8 cellular contexts compared by ENCODE assay signal in genomic region chr14:67943947-67944346, GRCh38.
A peak's percentile ranks its signal among the peaks of the same experiment; 100 is the strongest.
DNase-seq lines count a peak whose midpoint lies in the region; ATAC-seq and TF ChIP-seq lines count a peak whose summit lies in the region.

No MANE protein-coding gene starts in this region.

- no TSS peak for BruUV-seq in PC-3 (replicated peaks; lab: Mats Ljungman, UMichigan)

- ATAC-seq in DND-41 (ENCODE audit: insufficient read depth, low read depth) = peak; percentile 83
- ATAC-seq in PC-3 = peak; percentile 29; the same call in 1 of the 2 replicates
- ATAC-seq in gastrocnemius medialis = peak; percentile 75 to 81
- no peak for ATAC-seq in HG02610 (IDR thresholded peaks at IDR 0.05; ENCODE audit: unreplicated experiment)
- no peak for ATAC-seq in GM18511 (IDR thresholded peaks at IDR 0.05; ENCODE audit: unreplicated experiment)

- intact Hi-C loops in PC-3 (cut with micrococcal nuclease) (loop anchor here (1.0 to 5.0 kb wide), 9 partner anchors 73 to 873 kb away; no protein-coding TSS in a partner anchor), gastrocnemius medialis (cut with DNase I; ENCODE audit: low total_unique reads) (loop anchor here (1.0 to 10.0 kb wide), 5 partner anchors 198 to 872 kb away; no protein-coding TSS in a partner anchor)

- H3F3A ChIP-seq in PC-3 (ENCODE audit: low read length, unreplicated experiment) = no peaks in the 10 kb centered on the region

- H3K9ac ChIP-seq in DND-41 (ENCODE audit: low read depth, low read length) (no peak overlapping the region), PC-3 (ENCODE audit: low read length) (no peak overlapping the region)

- POLR2A ChIA-PET in PC-3 (lab: Charles Lee; ENCODE audit: unreplicated experiment) = interaction anchor here (0.6 to 0.8 kb wide), 3 partner anchors 56 to 360 kb away, joined by 5 to 16 read pairs (median 8); no protein-coding TSS in a partner anchor

- CTCF ChIA-PET in PC-3 (lab: Charles Lee) = interaction anchor here (0.5 to 1.2 kb wide), 17 partner anchors 27 to 872 kb away, joined by 3 to 11 read pairs (median 5); no protein-coding TSS in a partner anchor

- H3K4me2 ChIP-seq in DND-41 (ENCODE audit: insufficient read depth, low read length) = no peak overlapping the region
- no peak overlapping the region for H3K4me2 ChIP-seq in PC-3 (ENCODE audit: low read length)

- DNase-seq in DND-41 (peak; percentile 68), LHCN-M2 (ENCODE audit: low read depth) (peak; percentile 84), PC-3 (peak; percentile 93), amniotic epithelial cell (ENCODE audit: low read depth) (peak; percentile 88), hepatic stellate cell (ENCODE audit: low spot score) (peak; percentile 29), gastrocnemius medialis (peak; percentile 46 to 51)

- H3K79me2 ChIP-seq in DND-41 (ENCODE audit: insufficient read depth, low read length) (no peaks in the 10 kb centered on the region), PC-3 (ENCODE audit: low read length) (no peaks in the 10 kb centered on the region)

- H3K4me3 ChIP-seq in DND-41 (ENCODE audit: low read depth in 1 of 2, low read length in 2 of 2) (no peak overlapping the region), PC-3 (ENCODE audit: low read length) (no peak overlapping the region), gastrocnemius medialis (no peak overlapping the region)

- no peak overlapping the region for H2AFZ ChIP-seq in DND-41 (ENCODE audit: low read depth, low read length)
- no peak overlapping the region for H2AFZ ChIP-seq in PC-3 (ENCODE audit: low read length)

- no peaks in the 10 kb centered on the region for H4K20me1 ChIP-seq in DND-41 (ENCODE audit: insufficient read depth, low read length)
- no peaks in the 10 kb centered on the region for H4K20me1 ChIP-seq in PC-3 (ENCODE audit: low read length)

- H3K9me3 ChIP-seq in DND-41 (ENCODE audit: insufficient read depth, low read length, severe bottlenecking) = no peaks in the 10 kb centered on the region
- no peaks in the 10 kb centered on the region for H3K9me3 ChIP-seq in PC-3 (ENCODE audit: low read length)
- no peaks in the 10 kb centered on the region for H3K9me3 ChIP-seq in gastrocnemius medialis

- H3K27ac ChIP-seq in DND-41 (ENCODE audit: low read length) (no peak overlapping the region), PC-3 (ENCODE audit: low read length) (0 out of 2 replicates have a peak overlapping the region, but pooled peaks have one; percentile 1), gastrocnemius medialis (peak overlapping the region in 1 of 4 donors; percentile 20)

- H3K27me3 ChIP-seq in DND-41 (ENCODE audit: insufficient read depth, low read length, poor library complexity) = no peaks in the 10 kb centered on the region
- no peaks in the 10 kb centered on the region for H3K27me3 ChIP-seq in PC-3 (ENCODE audit: low read length)
- no peaks in the 10 kb centered on the region for H3K27me3 ChIP-seq in gastrocnemius medialis

- in situ Hi-C loops in gastrocnemius medialis (cut with MboI; ENCODE audit: low sequenced_read_pairs in 4 of 4) = loop anchor here in 3 of 4 donors (10.0 to 25.0 kb wide), 3 partner anchors 293 to 568 kb away; no protein-coding TSS in a partner anchor

- TF ChIP-seq CTCF in DND-41 (IDR thresholded peaks at IDR 0.05; ENCODE audit: borderline replicate concordance, extremely low read depth, low read length, poor library complexity, severe bottlenecking) (peak; percentile 81), PC-3 (conservative IDR thresholded peaks at IDR 0.05; ENCODE audit: low read depth, low read length) (peak; percentile 96), gastrocnemius medialis (IDR thresholded peaks at IDR 0.05 in 4 of 5, conservative IDR thresholded peaks at IDR 0.05 in 1 of 5) (peak; percentile 64 to 78 (median 75))

- H3K4me1 ChIP-seq in DND-41 (ENCODE audit: insufficient read depth, low read length) (no peaks in the 10 kb centered on the region), PC-3 (ENCODE audit: insufficient read depth, low read length) (peaks cover 34% of the 10 kb centered on the region), gastrocnemius medialis (peaks cover 20 to 29% of the 10 kb centered on the region in 2 donors)

- no peaks in the 10 kb centered on the region for H3K9me2 ChIP-seq in PC-3 (replicated peaks; ENCODE audit: low read length)

- TF ChIP-seq POLR2A in gastrocnemius medialis (IDR thresholded peaks at IDR 0.05) = no peak

- H3K36me3 ChIP-seq in DND-41 (ENCODE audit: insufficient read depth, low read length) = no peaks in the 10 kb centered on the region
- no peaks in the 10 kb centered on the region for H3K36me3 ChIP-seq in PC-3 (ENCODE audit: low read depth, low read length)
- no peaks in the 10 kb centered on the region for H3K36me3 ChIP-seq in gastrocnemius medialis

Comparison
In these comparisons a context has a peak if more than half of its experiments do, and no peak if none do; other contexts are left out.
1. ATAC-seq: peak in DND-41 (single experiment), PC-3 (single experiment) and gastrocnemius medialis (2 of 2); none in HG02610 (single experiment) and GM18511 (single experiment).
2. DNase-seq: peak in every context shown above with its lines; median percentile 93 in PC-3; 88 in amniotic epithelial cell; 84 in LHCN-M2; 68 in DND-41; 48 in gastrocnemius medialis; 29 in hepatic stellate cell.
3. Peak in every context shown above with its lines, with median percentiles within 50 percentile points of each other: CTCF ChIP-seq.